In genomic region chr3:7194081-7194835, GRCh38 we compare ENCODE assay signal across 27 cellular contexts.
DNase-seq lines count a peak whose midpoint lies in the region; ATAC-seq, FAIRE-seq and TF ChIP-seq lines count a peak whose summit lies in the region.
"Had no signal": no experiment of that assay in that cellular context is flagged by ENCODE, and none has a peak within 500 bp of the region (broad histone marks: within the 10 kb centered on the region; RNA-seq: fewer than 3 reads in every experiment).

No MANE protein-coding gene starts in this region.

- H3K9ac ChIP-seq in keratinocyte (ENCODE audit: control insufficient read depth, extremely low read depth, insufficient read depth, low read length): no peak overlapping the region

- no peak for TF ChIP-seq EP300 in ovary (IDR thresholded peaks at IDR 0.05)

- TF ChIP-seq CTCF in bronchial epithelial cell (IDR thresholded peaks at IDR 0.05; ENCODE audit: insufficient read depth, low read length, severe bottlenecking) (no peak), keratinocyte (optimal IDR thresholded peaks at IDR 0.05 in 1 of 3, IDR thresholded peaks at IDR 0.05 in 1 of 3, conservative IDR thresholded peaks at IDR 0.05 in 1 of 3; ENCODE audit: extremely low read depth in 1 of 3, insufficient read depth in 2 of 3, low read length in 3 of 3) (no peak), ovary (IDR thresholded peaks at IDR 0.05) (no peak)

- no peak for FAIRE-seq in bronchial epithelial cell (lab: Jason Lieb, UNC)
- peak; percentile 73 for FAIRE-seq in keratinocyte (lab: Jason Lieb, UNC)
- FAIRE-seq: G401.6, GM12892, GM18507, H54, RCC 7860 had no signal

- H3K36me3 ChIP-seq in bronchial epithelial cell (ENCODE audit: control insufficient read depth, insufficient read depth, low read length) (no peaks in the 10 kb centered on the region), keratinocyte (ENCODE audit: control insufficient read depth in 2 of 2, extremely low read depth in 1 of 2, insufficient read depth in 2 of 2, low read length in 2 of 2) (no peaks in the 10 kb centered on the region), ovary (no peaks in the 10 kb centered on the region)
- H3K36me3 ChIP-seq: SJSA1 had no signal

- dilution Hi-C loops in keratinocyte (cut with MboI; ENCODE audit: extremely low pct_ligation_motif_present, low sequenced_read_pairs): no loop called here

- peak overlapping the region; percentile 54 for H3K4me2 ChIP-seq in keratinocyte (ENCODE audit: control insufficient read depth, extremely low read depth, insufficient read depth, low read depth, low read length)

- DNase-seq in NCI-H526 (lab: John Stamatoyannopoulos, UW) (peak; percentile 72 to 84), bronchial epithelial cell (ENCODE audit: low read depth) (peak; percentile 59), keratinocyte (ENCODE audit: low read depth, low spot score) (no peak), renal cortical epithelial cell (ENCODE audit: low read depth) (peak; percentile 97), ovary (no peak), NCI-H82 treated with DMSO at 0.1 percent for 48 hours (lab: John Stamatoyannopoulos, UW; ENCODE audit: unreplicated experiment) (no peak)
- DNase-seq: Caco-2; CD4-positive, CD25-positive, alpha-beta regulatory T cell; DMS153; KBM-7; NCI-H1092 treated with DMSO at 0.1 percent for 48 hours; NCI-H146; NCI-H2029; NCI-H226; NCI-H510A treated with DMSO at 0.1 percent for 48 hours; NCI-H82; OCI-M1; SW 1271 had no signal

- no peak for ATAC-seq in HG02885 (IDR thresholded peaks at IDR 0.05; ENCODE audit: poor library complexity, unreplicated experiment)
- ATAC-seq: Right ventricle myocardium inferior had no signal

- H3K27ac ChIP-seq in keratinocyte (ENCODE audit: control insufficient read depth, insufficient read depth, low read length): peak overlapping the region; percentile 50
- no peak overlapping the region for H3K27ac ChIP-seq in ovary
- H3K27ac ChIP-seq: HL-60, SJSA1 had no signal

- H3K9me3 ChIP-seq in keratinocyte (ENCODE audit: control insufficient read depth, low read depth, low read length) (no peaks in the 10 kb centered on the region), ovary (no peaks in the 10 kb centered on the region)
- H3K9me3 ChIP-seq: Caco-2, SJSA1 had no signal

- no peak for TF ChIP-seq POLR2A in ovary (IDR thresholded peaks at IDR 0.05)

- no peaks in the 10 kb centered on the region for H4K20me1 ChIP-seq in keratinocyte (ENCODE audit: control insufficient read depth, extremely low read depth, insufficient read depth, low read length)

- no peaks in the 10 kb centered on the region for H3K9me1 ChIP-seq in keratinocyte (ENCODE audit: control insufficient read depth, extremely low read depth, insufficient read depth, low read length)

- peak overlapping the region; percentile 37 for H2AFZ ChIP-seq in keratinocyte (ENCODE audit: control insufficient read depth, low read length)

- H3K4me1 ChIP-seq in keratinocyte (ENCODE audit: control insufficient read depth, extremely low read depth, insufficient read depth, low read length) (peaks cover 13% of the 10 kb centered on the region), ovary (ENCODE audit: insufficient read depth) (no peaks in the 10 kb centered on the region)
- H3K4me1 ChIP-seq: Caco-2, SJSA1 had no signal

- no peaks in the 10 kb centered on the region for H3K79me2 ChIP-seq in keratinocyte (ENCODE audit: control insufficient read depth, insufficient read depth, low read length)

- H3K4me3 ChIP-seq in bronchial epithelial cell (ENCODE audit: low read depth, low read length) (no peak overlapping the region), keratinocyte (ENCODE audit: control insufficient read depth in 2 of 3, extremely low read depth in 1 of 3, insufficient read depth in 2 of 3, low read depth in 1 of 3, low read length in 3 of 3) (no peak overlapping the region), ovary (no peak overlapping the region)
- H3K4me3 ChIP-seq: SJSA1 had no signal

- intact Hi-C loops in ovary (cut with DNase I): no loop called here

- 56 to 58% (median 57%) methylated on average over 6 of the region's 6 CpGs for WGBS in ovary, 3 donors

- H3K27me3 ChIP-seq in bronchial epithelial cell (ENCODE audit: control insufficient read depth, insufficient read depth, low read length) (no peaks in the 10 kb centered on the region), keratinocyte (ENCODE audit: control insufficient read depth, extremely low read depth, insufficient read depth, low read length) (no peaks in the 10 kb centered on the region), ovary (no peaks in the 10 kb centered on the region)
- H3K27me3 ChIP-seq: SJSA1 had no signal

Comparison
In these comparisons a context has a peak if more than half of its experiments do, and no peak if none do; other contexts are left out.
1. DNase-seq: peak in NCI-H526 (2 of 2), bronchial epithelial cell (single experiment) and renal cortical epithelial cell (single experiment); none in keratinocyte (single experiment), ovary (0 of 5) and NCI-H82 treated with DMSO at 0.1 percent for 48 hours (single experiment).